In the genomic region with DNA sequence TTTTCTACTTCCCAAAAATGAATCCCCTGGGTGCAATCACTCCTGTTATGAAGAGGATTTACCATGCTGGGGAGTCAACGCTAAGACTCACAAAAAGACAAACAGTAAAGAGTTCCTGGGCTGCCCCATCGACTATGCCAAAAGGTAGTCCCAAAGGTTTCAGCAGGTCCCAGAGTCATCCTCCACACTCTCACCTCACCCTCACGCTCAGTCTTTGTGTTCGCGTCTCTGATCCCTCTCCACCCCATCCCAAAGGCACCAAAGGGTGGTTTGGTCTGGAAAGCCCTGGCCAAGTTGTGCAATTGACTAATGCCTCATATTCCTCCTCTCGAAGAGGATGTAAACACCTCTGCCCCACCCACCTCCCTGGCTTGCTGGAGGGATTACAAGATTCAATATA, we compare ENCODE assay signal across 19 cellular contexts.
DNase-seq lines count a peak whose midpoint lies in the region; ATAC-seq and TF ChIP-seq lines count a peak whose summit lies in the region.
"Had no signal": no experiment of that assay in that cellular context is flagged by ENCODE, and none has a peak within 500 bp of the region (broad histone marks: within the 10 kb centered on the region; RNA-seq: fewer than 3 reads in every experiment).

No MANE protein-coding gene starts in this region.

- BruUV-seq in MCF 10A (replicated peaks; lab: Mats Ljungman, UMichigan) (no TSS peak), mammary epithelial cell (replicated peaks; lab: Mats Ljungman, UMichigan) (no TSS peak), PC-3 (replicated peaks; lab: Mats Ljungman, UMichigan) (no TSS peak)

- H3K9me3 Mint-ChIP-seq in MCF 10A (ENCODE audit: unreplicated experiment), result no peaks in the 10 kb centered on the region
- H3K9me3 Mint-ChIP-seq: CD8-positive, alpha-beta memory T cell; GM23338; HFFc6 had no signal

- H2AFZ ChIP-seq in mammary epithelial cell (ENCODE audit: low read depth, low read length), result no peak overlapping the region
- no peak overlapping the region for H2AFZ ChIP-seq in PC-3 (ENCODE audit: low read length)
- H2AFZ ChIP-seq: GM23338 had no signal

- CTCF ChIA-PET in MCF 10A (lab: Yijun Ruan, JAX) (interaction anchor here (0.8 kb wide), 1 partner anchor 61 kb away, joined by 4 read pairs; no protein-coding TSS in a partner anchor), mammary epithelial cell (lab: Charles Lee; ENCODE audit: low non-redundant PET) (no interaction called here), PC-3 (lab: Charles Lee) (interaction anchor here (0.6 kb wide), 1 partner anchor 90 kb away, joined by 3 read pairs; no protein-coding TSS in a partner anchor)

- in situ Hi-C loops in mammary epithelial cell (cut with MboI; ENCODE audit: low sequenced_read_pairs in 2 of 2), result no loop called here

- H3F3A ChIP-seq in PC-3 (ENCODE audit: low read length, unreplicated experiment), result no peaks in the 10 kb centered on the region

- WGBS in mammary epithelial cell (ENCODE audit: low coverage, missing lambda C conversion rate), result 72% methylated on average over 3 of the region's 6 CpGs

- H3K4me1 Mint-ChIP-seq in MCF 10A (ENCODE audit: insufficient read depth, unreplicated experiment), result peaks cover 7% of the 10 kb centered on the region
- H3K4me1 Mint-ChIP-seq: B cell; CD8-positive, alpha-beta memory T cell; GM23338 had no signal

- dilution Hi-C loops in mammary epithelial cell (cut with HindIII; ENCODE audit: low sequenced_read_pairs), result loop anchor here (25.0 kb wide), 1 partner anchor 177 kb away; no protein-coding TSS in a partner anchor

- no peaks in the 10 kb centered on the region for H3K9me3 ChIP-seq in mammary epithelial cell (replicated peaks; ENCODE audit: insufficient read depth, low read length)
- H3K9me3 ChIP-seq in PC-3 (ENCODE audit: low read length), result no peaks in the 10 kb centered on the region
- H3K9me3 ChIP-seq: BLaER1 treated with 17β-estradiol and CSF1 and Interleukin-3, amounts not matched to agents 10 nM and 100 nM had no signal

- POLR2A ChIA-PET in MCF 10A (lab: Yijun Ruan, JAX), result interaction anchor here (0.6 kb wide), 1 partner anchor 1897 kb away, joined by 3 read pairs; no protein-coding TSS in a partner anchor
- POLR2A ChIA-PET in PC-3 (lab: Charles Lee; ENCODE audit: unreplicated experiment), result no interaction called here

- H3K9me2 ChIP-seq in PC-3 (replicated peaks; ENCODE audit: low read length), result no peaks in the 10 kb centered on the region

- no peak overlapping the region for H3K4me3 Mint-ChIP-seq in MCF 10A (ENCODE audit: unreplicated experiment)
- H3K4me3 Mint-ChIP-seq: B cell; CD8-positive, alpha-beta memory T cell; GM23338; HFFc6 had no signal

- DNase-seq in MCF 10A (ENCODE audit: unreplicated experiment) (peak; percentile 57), mammary epithelial cell (no peak), PC-3 (peak; percentile 5), NCI-H187 treated with DMSO at 0.1 percent for 48 hours (lab: John Stamatoyannopoulos, UW) (no peak), GM19238 (ENCODE audit: insufficient read length, low spot score) (no peak)
- DNase-seq: CD8-positive, alpha-beta memory T cell; COR-L47; DMS153; DMS79; GDM1; HCEC 1CT; HFFc6 had no signal

- H3K4me2 ChIP-seq in mammary epithelial cell (ENCODE audit: insufficient read depth, low read depth, low read length) (no peak overlapping the region), PC-3 (ENCODE audit: low read length) (no peak overlapping the region)
- H3K4me2 ChIP-seq: BLaER1 treated with 17β-estradiol and CSF1 and Interleukin-3, amounts not matched to agents 10 nM and 100 nM; GM23338 had no signal

- H3K9ac ChIP-seq in mammary epithelial cell (ENCODE audit: insufficient read depth, low read length) (no peak overlapping the region), PC-3 (ENCODE audit: low read length) (no peak overlapping the region)
- H3K9ac ChIP-seq: BLaER1 treated with 17β-estradiol and CSF1 and Interleukin-3, amounts not matched to agents 10 nM and 100 nM had no signal

- no peaks in the 10 kb centered on the region for H3K27me3 Mint-ChIP-seq in MCF 10A (ENCODE audit: insufficient read depth, unreplicated experiment)

- H3K27ac Mint-ChIP-seq in MCF 10A (ENCODE audit: low read depth, unreplicated experiment), result no peak overlapping the region
- H3K27ac Mint-ChIP-seq: B cell, GM23338, HFFc6 had no signal

- H3K36me3 ChIP-seq in mammary epithelial cell (ENCODE audit: insufficient read depth, low read length), result no peaks in the 10 kb centered on the region
- H3K36me3 ChIP-seq in PC-3 (ENCODE audit: low read depth, low read length), result no peaks in the 10 kb centered on the region
- H3K36me3 ChIP-seq: BLaER1 treated with 17β-estradiol and CSF1 and Interleukin-3, amounts not matched to agents 10 nM and 100 nM had no signal

- H3K79me2 ChIP-seq in mammary epithelial cell (ENCODE audit: insufficient read depth, low read length) (no peaks in the 10 kb centered on the region), PC-3 (ENCODE audit: low read length) (no peaks in the 10 kb centered on the region)

- ATAC-seq in PC-3 (no peak), esophagus mucosa (peak; percentile 29), GM21526 (IDR thresholded peaks at IDR 0.05; ENCODE audit: low FRiP score, unreplicated experiment) (no peak)
- ATAC-seq: GM23338, K562 had no signal

- TF ChIP-seq CTCF in MCF 10A (IDR thresholded peaks at IDR 0.05; ENCODE audit: unreplicated experiment), result no peak
- no peak for TF ChIP-seq CTCF in mammary epithelial cell (conservative IDR thresholded peaks at IDR 0.05 in 1 of 2, IDR thresholded peaks at IDR 0.05 in 1 of 2; ENCODE audit: extremely low read depth in 1 of 2, insufficient read depth in 1 of 2, low read depth in 1 of 2, low read length in 2 of 2)
- no peak for TF ChIP-seq CTCF in PC-3 (conservative IDR thresholded peaks at IDR 0.05; ENCODE audit: low read depth, low read length)

- intact Hi-C loops in MCF 10A (cut with micrococcal nuclease) (no loop called here), mammary epithelial cell (cut with micrococcal nuclease) (no loop called here), PC-3 (cut with micrococcal nuclease) (no loop called here)

- H3K27ac ChIP-seq in mammary epithelial cell (ENCODE audit: insufficient read depth, low read depth, low read length) (no peak overlapping the region), PC-3 (ENCODE audit: low read length) (no peak overlapping the region)
- H3K27ac ChIP-seq: BLaER1 treated with 17β-estradiol and CSF1 and Interleukin-3, amounts not matched to agents 10 nM and 100 nM; HL-60 had no signal

- no peaks in the 10 kb centered on the region for H3K36me3 Mint-ChIP-seq in MCF 10A (ENCODE audit: insufficient read depth, unreplicated experiment)
- H3K36me3 Mint-ChIP-seq: CD8-positive, alpha-beta memory T cell had no signal

- H3K4me1 ChIP-seq in mammary epithelial cell (ENCODE audit: insufficient read depth, low read length) (no peaks in the 10 kb centered on the region), PC-3 (ENCODE audit: insufficient read depth, low read length) (no peaks in the 10 kb centered on the region)

- H4K20me1 ChIP-seq in mammary epithelial cell (ENCODE audit: insufficient read depth, low read length) (no peaks in the 10 kb centered on the region), PC-3 (ENCODE audit: low read length) (no peaks in the 10 kb centered on the region)
- H4K20me1 ChIP-seq: BLaER1 treated with 17β-estradiol and CSF1 and Interleukin-3, amounts not matched to agents 10 nM and 100 nM had no signal

- H3K4me3 ChIP-seq in mammary epithelial cell (replicated peaks in 1 of 3; ENCODE audit: insufficient read depth in 1 of 3, low read depth in 2 of 3, low read length in 3 of 3), result no peak overlapping the region
- no peak overlapping the region for H3K4me3 ChIP-seq in PC-3 (ENCODE audit: low read length)
- H3K4me3 ChIP-seq: BLaER1 treated with 17β-estradiol and CSF1 and Interleukin-3, amounts not matched to agents 10 nM and 100 nM; GM23338; K562 had no signal

- H3K27me3 ChIP-seq in mammary epithelial cell (ENCODE audit: insufficient read depth, low read length) (no peaks in the 10 kb centered on the region), PC-3 (ENCODE audit: low read length) (no peaks in the 10 kb centered on the region)
- H3K27me3 ChIP-seq: BLaER1 treated with 17β-estradiol and CSF1 and Interleukin-3, amounts not matched to agents 10 nM and 100 nM had no signal

Comparison
In these comparisons a context has a peak if more than half of its experiments do, and no peak if none do; other contexts are left out.
1. DNase-seq: peak in MCF 10A (single experiment) and PC-3 (single experiment); none in mammary epithelial cell (single experiment), NCI-H187 treated with DMSO at 0.1 percent for 48 hours (single experiment) and GM19238 (single experiment).